Comparison of ENCODE assay signal across 8 cellular contexts in genomic region chr12:83823386-83824045, GRCh38.
DNase-seq lines count a peak whose midpoint lies in the region; ATAC-seq and TF ChIP-seq lines count a peak whose summit lies in the region.

No MANE protein-coding gene starts in this region.

- no peaks in the 10 kb centered on the region for H3K9me3 Mint-ChIP-seq in activated naive CD8-positive, alpha-beta T cell treated with anti-CD3 and anti-CD28 coated beads for 36 hours

- in situ Hi-C loops in Caki2 (cut with HindIII; ENCODE audit: low pct_unique_long_range_greater_than_20kb, low sequenced_read_pairs) = no loop called here

- intact Hi-C loops in left lung (cut with DNase I) = no loop called here

- no peak overlapping the region for H3K27ac ChIP-seq in left lung

- no peaks in the 10 kb centered on the region for H3K36me3 ChIP-seq in left lung

- no peak overlapping the region for H3K27ac Mint-ChIP-seq in activated naive CD8-positive, alpha-beta T cell treated with anti-CD3 and anti-CD28 coated beads for 36 hours

- no peak overlapping the region for H3K4me3 ChIP-seq in left lung

- no peaks in the 10 kb centered on the region for H3K9me3 ChIP-seq in left lung

- H3K27me3 ChIP-seq in left lung = no peaks in the 10 kb centered on the region

- ATAC-seq in GM18858 (IDR thresholded peaks at IDR 0.05; ENCODE audit: unreplicated experiment) (peak; percentile 89), HG02943 (IDR thresholded peaks at IDR 0.05; ENCODE audit: low read depth, unreplicated experiment) (peak; percentile 76), left lung (peak; percentile 65), GM21619 (IDR thresholded peaks at IDR 0.05; ENCODE audit: unreplicated experiment) (no peak)

- no peaks in the 10 kb centered on the region for H3K4me1 Mint-ChIP-seq in activated naive CD8-positive, alpha-beta T cell treated with anti-CD3 and anti-CD28 coated beads for 36 hours

- no peak overlapping the region for H3K4me3 Mint-ChIP-seq in activated naive CD8-positive, alpha-beta T cell treated with anti-CD3 and anti-CD28 coated beads for 36 hours

- no peaks in the 10 kb centered on the region for H3K4me1 ChIP-seq in left lung

- peak in 1 of 2 donors; percentile 18 for TF ChIP-seq CTCF in left lung (IDR thresholded peaks at IDR 0.05)

- H3K36me3 Mint-ChIP-seq in activated naive CD8-positive, alpha-beta T cell treated with anti-CD3 and anti-CD28 coated beads for 36 hours = no peaks in the 10 kb centered on the region

- no peaks in the 10 kb centered on the region for H3K27me3 Mint-ChIP-seq in activated naive CD8-positive, alpha-beta T cell treated with anti-CD3 and anti-CD28 coated beads for 36 hours

- DNase-seq in Caki2 (ENCODE audit: low read depth) (peak; percentile 41), NCI-H226 (peak; percentile 16), left lung (peak; percentile 29 to 34), T1000 (lab: John Stamatoyannopoulos, UW) (no peak)
- DNase-seq in activated naive CD8-positive, alpha-beta T cell treated with anti-CD3 and anti-CD28 coated beads for 36 hours = peak; percentile 32
